In genomic region chr15:60507596-60508424, GRCh38 we compare ENCODE assay signal across 8 cellular contexts. TPM values are rescaled to one million over a fixed set of nuclear protein-coding genes. Genes with fewer than 3 reads are reported as not detected.
DNase-seq lines count a peak whose midpoint lies in the region; ATAC-seq and TF ChIP-seq lines count a peak whose summit lies in the region.

No MANE protein-coding gene starts in this region.

- no peak for TF ChIP-seq POLR2A in esophagus muscularis mucosa (IDR thresholded peaks at IDR 0.05; ENCODE audit: low read depth)

- DNase-seq in D341Med (ENCODE audit: low spot score) (peak; percentile 64), GM19238 (ENCODE audit: insufficient read length, low spot score) (peak; percentile 30), NCI-H446 treated with DMSO at 0.1 percent for 48 hours (lab: John Stamatoyannopoulos, UW) (peak; percentile 50), esophagus muscularis mucosa (ENCODE audit: extremely low spot score) (no peak), UCSD-AML1 (lab: John Stamatoyannopoulos, UW; ENCODE audit: unreplicated experiment) (no peak)
- DNase-seq in activated CD4-positive, alpha-beta T cell treated with anti-CD3 and anti-CD28 coated beads, Interleukin-2, amount 50 U/mL, for 4 hours, result peak; percentile 28 to 44
- DNase-seq in naive thymus-derived CD8-positive, alpha-beta T cell, result peak in 9 of 10 donors; percentile 27 to 79 (median 61)

- intact Hi-C loops in esophagus muscularis mucosa (cut with DNase I), result loop anchor here (5.0 to 10.0 kb wide), 4 partner anchors 84 to 1329 kb away; no protein-coding TSS in a partner anchor

- peak; percentile 84 for ATAC-seq in HG03159 (IDR thresholded peaks at IDR 0.05; ENCODE audit: unreplicated experiment)
- ATAC-seq in naive thymus-derived CD8-positive, alpha-beta T cell, result peak; percentile 59 to 69

- H3K9me3 ChIP-seq in esophagus muscularis mucosa, result no peaks in the 10 kb centered on the region

- peak overlapping the region in 1 of 10 donors; percentile 11 for H3K4me3 Mint-ChIP-seq in naive thymus-derived CD8-positive, alpha-beta T cell

- no peaks in the 10 kb centered on the region for H3K9me3 Mint-ChIP-seq in naive thymus-derived CD8-positive, alpha-beta T cell

- no peaks in the 10 kb centered on the region for H3K27me3 Mint-ChIP-seq in naive thymus-derived CD8-positive, alpha-beta T cell

- peaks cover 15 to 60% (median 50%) of the 10 kb centered on the region in 4 donors for H3K4me1 Mint-ChIP-seq in naive thymus-derived CD8-positive, alpha-beta T cell

- no peak overlapping the region for H3K4me3 ChIP-seq in esophagus muscularis mucosa

- peak; percentile 92 to 94 (median 92) for TF ChIP-seq CTCF in esophagus muscularis mucosa (IDR thresholded peaks at IDR 0.05)

- no peak for TF ChIP-seq EP300 in esophagus muscularis mucosa (IDR thresholded peaks at IDR 0.05)

- WGBS in esophagus muscularis mucosa, result 46% methylated on average over 11 of the region's 11 CpGs

- peaks cover 18 to 55% (median 36%) of the 10 kb centered on the region in 4 donors for H3K36me3 ChIP-seq in esophagus muscularis mucosa

- peaks cover 0 to 74% (median 16%) of the 10 kb centered on the region in 3 donors for H3K36me3 Mint-ChIP-seq in naive thymus-derived CD8-positive, alpha-beta T cell

- peaks cover 11 to 15% (median 13%) of the 10 kb centered on the region in 4 donors for H3K4me1 ChIP-seq in esophagus muscularis mucosa

- POLR2A ChIA-PET in naive thymus-derived CD8-positive, alpha-beta T cell (lab: Charles Lee), result no interaction called here

- H3K27ac ChIP-seq in esophagus muscularis mucosa (replicated peaks in 1 of 4), result peak overlapping the region in 1 of 4 donors; percentile 10

- H3K27ac Mint-ChIP-seq in naive thymus-derived CD8-positive, alpha-beta T cell, result peak overlapping the region in 9 of 10 donors; percentile 21 to 93 (median 71)

- H3K27me3 ChIP-seq in esophagus muscularis mucosa, result no peaks in the 10 kb centered on the region

RNA-seq across cellular contexts. Expression of gene ICE2, which starts 28.9 kb away (rescaled TPM):
- 10 to 100 TPM; 17.4 to 30.4 (median 21.3) TPM for total RNA-seq in esophagus muscularis mucosa
- total RNA-seq in naive thymus-derived CD8-positive, alpha-beta T cell, result 10 to 100 TPM; 64.2 to 70.4 TPM
- 10 to 100 TPM; 68.6 to 71.4 (median 69.2) TPM for polyA plus RNA-seq in naive thymus-derived CD8-positive, alpha-beta T cell

Comparison
In these comparisons a context has a peak if more than half of its experiments do, and no peak if none do; other contexts are left out.
1. DNase-seq: peak in D341Med (single experiment), GM19238 (single experiment), NCI-H446 treated with DMSO at 0.1 percent for 48 hours (single experiment), activated CD4-positive, alpha-beta T cell treated with anti-CD3 and anti-CD28 coated beads, Interleukin-2, amount 50 U/mL, for 4 hours (2 of 2) and naive thymus-derived CD8-positive, alpha-beta T cell (9 of 10); none in esophagus muscularis mucosa (single experiment) and UCSD-AML1 (single experiment).